Comparison of ENCODE assay signal across 9 cellular contexts in genomic region chr1:23591460-23592208, GRCh38. TPM values are rescaled to one million over a fixed set of nuclear protein-coding genes. Genes with fewer than 3 reads are reported as not detected.
A peak's percentile ranks its signal among the peaks of the same experiment; 100 is the strongest.
DNase-seq lines count a peak whose midpoint lies in the region; ATAC-seq and TF ChIP-seq lines count a peak whose summit lies in the region.
"Had no signal": no experiment of that assay in that cellular context is flagged by ENCODE, and none has a peak within 500 bp of the region (broad histone marks: within the 10 kb centered on the region; RNA-seq: fewer than 3 reads in every experiment).

No MANE protein-coding gene starts in this region.

- intact Hi-C loops in right lobe of liver (cut with DNase I): no loop called here

- CTCF ChIA-PET in T-cell (lab: Charles Lee): interaction anchor here (1.4 to 1.7 kb wide), 2 partner anchors 43 to 46 kb away, joined by 4 to 5 read pairs; no protein-coding TSS in a partner anchor

- ATAC-seq in GM21529 (IDR thresholded peaks at IDR 0.05; ENCODE audit: unreplicated experiment) (peak; percentile 57), T-cell (replicated peaks in 1 of 4) (peak; percentile 37 to 72 (median 50)), right lobe of liver (peak; percentile 33 to 77 (median 44)), GM21423 (IDR thresholded peaks at IDR 0.05; ENCODE audit: unreplicated experiment) (no peak), GM18858 (IDR thresholded peaks at IDR 0.05; ENCODE audit: unreplicated experiment) (no peak)

- H3K27me3 ChIP-seq in right lobe of liver: no peaks in the 10 kb centered on the region

- no peaks in the 10 kb centered on the region for H3K9me3 Mint-ChIP-seq in T-cell

- in situ Hi-C loops in Caki2 (cut with HindIII; ENCODE audit: low pct_unique_long_range_greater_than_20kb, low sequenced_read_pairs): no loop called here

- H3K4me1 Mint-ChIP-seq in T-cell: peaks cover 60 to 75% (median 65%) of the 10 kb centered on the region in 3 donors

- no peak overlapping the region for H3K4me3 ChIP-seq in right lobe of liver

- no peaks in the 10 kb centered on the region for H3K36me3 ChIP-seq in right lobe of liver

- DNase-seq in Caki2 (ENCODE audit: low read depth) (peak; percentile 60), T-cell (peak in 1 of 34 experiments; percentile 9), right lobe of liver (peak in 1 of 3 donors; percentile 32), globus pallidus (ENCODE audit: low spot score) (no peak), 8988T (no peak)
- DNase-seq: right cardiac atrium had no signal

- TF ChIP-seq CTCF in right lobe of liver (IDR thresholded peaks at IDR 0.05): no peak

- no peaks in the 10 kb centered on the region for H3K27me3 Mint-ChIP-seq in T-cell

- H3K36me3 Mint-ChIP-seq in T-cell: no peaks in the 10 kb centered on the region

- peak overlapping the region; percentile 6 to 64 (median 45) for H3K4me3 Mint-ChIP-seq in T-cell

- WGBS in right lobe of liver (ENCODE audit: insufficient coverage, low coverage, low lambda C conversion rate, missing lambda C conversion rate): 51% methylated on average over 5 of the region's 15 CpGs

- H3K9me3 ChIP-seq in right lobe of liver: no peaks in the 10 kb centered on the region

- POLR2A ChIA-PET in T-cell (lab: Charles Lee): interaction anchor here in 1 of 2 donors (0.5 kb wide), 1 partner anchor 36 kb away, joined by 6 read pairs; no protein-coding TSS in a partner anchor

- no peak for TF ChIP-seq POLR2A in right lobe of liver (IDR thresholded peaks at IDR 0.05)

- no peak overlapping the region for H3K27ac ChIP-seq in right lobe of liver

- no peaks in the 10 kb centered on the region for H3K4me1 ChIP-seq in right lobe of liver

- H3K27ac Mint-ChIP-seq in T-cell: peak overlapping the region; percentile 87 to 90

RNA-seq across cellular contexts. Expression of gene ID3, which starts 32.3 kb away (rescaled TPM):
- total RNA-seq in Caki2 (2014; rRNA removed; shearing (Covaris generic); ENCODE audit: low replicate concordance): 460 and 470 TPM in 2 replicates
- total RNA-seq in T-cell (10 to 100 TPM; 20.7 to 99.7 (median 81.3) TPM), right lobe of liver (10 to 100 TPM; 12.7 to 44.6 (median 27.0) TPM)

Comparison
In these comparisons a context has a peak if more than half of its experiments do, and no peak if none do; other contexts are left out.
1. ATAC-seq: peak in GM21529 (single experiment), T-cell (4 of 4) and right lobe of liver (4 of 4); none in GM21423 (single experiment) and GM18858 (single experiment).